ENCODE assay signal across 10 cellular contexts in the genomic region with DNA sequence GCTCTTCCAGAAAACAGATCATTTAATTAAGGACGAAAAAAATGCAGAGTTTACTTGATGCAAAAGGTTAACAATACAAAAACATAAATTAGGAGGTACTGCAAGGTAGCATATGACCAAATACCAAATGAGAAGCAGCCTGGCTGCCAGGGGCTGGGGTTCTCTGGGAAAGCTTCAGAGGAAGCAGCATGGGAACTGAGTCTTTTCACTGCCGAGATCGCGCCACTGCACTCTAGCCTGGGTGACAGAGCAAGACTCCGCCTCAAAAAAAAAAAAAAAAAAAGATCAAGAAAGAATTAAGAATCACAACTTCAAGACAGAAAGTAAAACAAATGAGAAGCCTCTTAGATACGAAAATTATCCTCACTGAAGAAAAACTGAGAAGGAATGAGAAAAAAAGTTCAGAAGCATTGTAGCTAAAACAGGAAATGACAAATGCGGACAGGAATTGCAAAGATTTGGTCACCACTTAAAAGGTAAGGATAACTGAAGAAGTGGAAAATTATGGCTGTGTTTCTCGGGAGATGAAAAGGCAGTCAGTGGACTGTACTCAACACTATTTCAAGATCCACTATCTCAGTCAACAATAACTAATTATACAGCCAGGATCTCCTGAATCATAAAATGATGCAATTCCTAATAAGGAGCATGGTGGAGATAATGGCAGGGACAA. TPM values are rescaled to one million over a fixed set of nuclear protein-coding genes. Genes with fewer than 3 reads are reported as not detected.
DNase-seq lines count a peak whose midpoint lies in the region; ATAC-seq and TF ChIP-seq lines count a peak whose summit lies in the region.
"Had no signal": no experiment of that assay in that cellular context is flagged by ENCODE, and none has a peak within 500 bp of the region (broad histone marks: within the 10 kb centered on the region; RNA-seq: fewer than 3 reads in every experiment).

No MANE protein-coding gene starts in this region.

- WGBS in IMR-90 (ENCODE audit: extremely low coverage in 2 of 2, insufficient read length in 1 of 2), 2 experiments, result no CpG with 5 or more reads among the region's 8 CpGs
- 48 to 57% methylated on average over 8 of the region's 8 CpGs for WGBS in tibial nerve, 2 donors

- peak overlapping the region; percentile 39; the same call in 1 of the 2 replicates for H4K91ac ChIP-seq in IMR-90 (ENCODE audit: insufficient read depth, low read depth, low read length)

- H3K4me1 ChIP-seq in Caco-2 (peaks cover 35% of the 10 kb centered on the region), IMR-90 (ENCODE audit: control insufficient read depth, insufficient read depth, low read length) (peaks cover 17% of the 10 kb centered on the region), tibial nerve (peaks cover 0 to 61% (median 28%) of the 10 kb centered on the region in 4 donors)

- no peaks in the 10 kb centered on the region for H3K9me3 Mint-ChIP-seq in Caco-2 (ENCODE audit: unreplicated experiment)
- H3K9me3 Mint-ChIP-seq in neural crest cell, result no peaks in the 10 kb centered on the region

- intact Hi-C loops in Caco-2 (cut with micrococcal nuclease; ENCODE audit: unreplicated experiment), result no loop called here
- intact Hi-C loops in IMR-90 (cut with micrococcal nuclease), result loop anchor here (5.0 kb wide), 1 partner anchor 47 kb away; no protein-coding TSS in a partner anchor

- H3K4me3 ChIP-seq in Caco-2 (ENCODE audit: low read depth, low read length) (no peak overlapping the region), IMR-90 (ENCODE audit: insufficient read depth, low read depth, low read length) (peak overlapping the region; percentile 5; the same call in 1 of the 2 replicates), tibial nerve (no peak overlapping the region)
- H3K4me3 ChIP-seq: HAP-1 had no signal

- peak overlapping the region; percentile 44; the same call in 1 of the 2 replicates for H2BK20ac ChIP-seq in IMR-90 (ENCODE audit: low read depth, low read length)

- H2AFZ ChIP-seq in IMR-90 (replicated peaks; ENCODE audit: low read length, poor library complexity), result no peak overlapping the region

- 0 out of 2 replicates have a peak overlapping the region, but pooled peaks have one; percentile 6 for H2AK5ac ChIP-seq in IMR-90 (ENCODE audit: low read depth, low read length)

- H3K36me3 ChIP-seq in Caco-2 (ENCODE audit: control insufficient read depth, insufficient read depth, low read length), result no peaks in the 10 kb centered on the region
- no peaks in the 10 kb centered on the region for H3K36me3 ChIP-seq in IMR-90 (ENCODE audit: control insufficient read depth, insufficient read depth, low read length)
- no peaks in the 10 kb centered on the region for H3K36me3 ChIP-seq in tibial nerve
- H3K36me3 ChIP-seq: HAP-1 had no signal

- TF ChIP-seq RAD21 in IMR-90 (IDR thresholded peaks at IDR 0.05; ENCODE audit: low read length), result no peak

- H2BK5ac ChIP-seq in IMR-90 (ENCODE audit: low read depth, low read length, poor library complexity, severe bottlenecking), result peak overlapping the region; percentile 92

- TF ChIP-seq POLR2A in IMR-90 (IDR thresholded peaks at IDR 0.05; ENCODE audit: low read depth, low read length) (no peak), tibial nerve (IDR thresholded peaks at IDR 0.05) (no peak)

- H3K36me3 Mint-ChIP-seq in Caco-2 (ENCODE audit: insufficient read depth, unreplicated experiment), result peaks cover 14% of the 10 kb centered on the region
- peaks cover 2% of the 10 kb centered on the region for H3K36me3 Mint-ChIP-seq in neural crest cell (ENCODE audit: low read depth)

- peak overlapping the region; percentile 21 for H2AK9ac ChIP-seq in IMR-90 (replicated peaks; ENCODE audit: low read depth, low read length, poor library complexity)

- H3K9me3 ChIP-seq in Caco-2, result no peaks in the 10 kb centered on the region
- H3K9me3 ChIP-seq in IMR-90 (ENCODE audit: control insufficient read depth, insufficient read depth, low read length), result no peaks in the 10 kb centered on the region
- H3K9me3 ChIP-seq in tibial nerve, result no peaks in the 10 kb centered on the region
- H3K9me3 ChIP-seq: HAP-1 had no signal

- peak overlapping the region; percentile 66; the same call in 1 of the 2 replicates for H2BK120ac ChIP-seq in IMR-90 (ENCODE audit: low read depth, low read length)

- H3K23ac ChIP-seq in IMR-90 (ENCODE audit: low read depth, low read length), result peak overlapping the region; percentile 57

- dilution Hi-C loops in IMR-90 (cut with HindIII; ENCODE audit: low sequenced_read_pairs, unreplicated experiment), result no loop called here

- POLR2A ChIA-PET in Caco-2 (lab: Charles Lee), result no interaction called here
- POLR2A ChIA-PET in IMR-90 (lab: Charles Lee; ENCODE audit: unreplicated experiment), result no interaction called here

- TF ChIP-seq CTCF in Caco-2 (IDR thresholded peaks at IDR 0.05; ENCODE audit: insufficient read depth in 1 of 2, low read depth in 1 of 2, low read length in 1 of 2, severe bottlenecking in 1 of 2, unreplicated experiment in 1 of 2) (no peak), IMR-90 (conservative IDR thresholded peaks at IDR 0.05; ENCODE audit: low read depth, low read length) (no peak), neural crest cell (conservative IDR thresholded peaks at IDR 0.05) (no peak), tibial nerve (IDR thresholded peaks at IDR 0.05) (no peak)

- H3K14ac ChIP-seq in IMR-90 (replicated peaks; ENCODE audit: low read depth, low read length), result peak overlapping the region; percentile 53; the same call in 1 of the 2 replicates

- H3K18ac ChIP-seq in IMR-90 (ENCODE audit: low read depth, low read length), result peak overlapping the region; percentile 63; the same call in 1 of the 2 replicates

- in situ Hi-C loops in IMR-90 (cut with MboI; ENCODE audit: low sequenced_read_pairs), result loop anchor here (5.0 kb wide), 1 partner anchor 37 kb away; no protein-coding TSS in a partner anchor

- CTCF ChIA-PET in Caco-2 (lab: Charles Lee), result no interaction called here
- CTCF ChIA-PET in IMR-90 (lab: Yijun Ruan, JAX), result interaction anchor here (0.6 to 0.9 kb wide), 2 partner anchors 64 to 274 kb away, joined by 3 to 6 read pairs; no protein-coding TSS in a partner anchor

- peak overlapping the region; percentile 47 for H3K4me2 ChIP-seq in IMR-90 (ENCODE audit: low read depth, low read length)

- peak overlapping the region; percentile 5 to 46; a peak in 3 of 4 replicates for H4K8ac ChIP-seq in IMR-90 (ENCODE audit: low read depth in 2 of 2, low read length in 2 of 2)

- H3K4me3 Mint-ChIP-seq in Caco-2 (ENCODE audit: unreplicated experiment), result no peak overlapping the region
- H3K4me3 Mint-ChIP-seq in neural crest cell, result peak overlapping the region; percentile 68

- peak overlapping the region; percentile 34 for H3K27ac Mint-ChIP-seq in Caco-2 (ENCODE audit: unreplicated experiment)
- H3K27ac Mint-ChIP-seq in neural crest cell (ENCODE audit: unreplicated experiment), result peak overlapping the region; percentile 71

- no peak for TF ChIP-seq EP300 in tibial nerve (IDR thresholded peaks at IDR 0.05)

- H3K27me3 Mint-ChIP-seq in Caco-2 (ENCODE audit: insufficient read depth, unreplicated experiment) (no peaks in the 10 kb centered on the region), neural crest cell (ENCODE audit: low read depth) (peaks cover 3% of the 10 kb centered on the region)

- H4K20me1 ChIP-seq in IMR-90 (ENCODE audit: insufficient read depth, low read length), result peaks cover 14% of the 10 kb centered on the region; the same call in 1 of the 2 replicates

- no TSS peak for BruUV-seq in Caco-2 (replicated peaks; lab: Mats Ljungman, UMichigan)
- no TSS peak for BruUV-seq in IMR-90 (replicated peaks; lab: Mats Ljungman, UMichigan)

- peak overlapping the region; percentile 11 for H3K9ac ChIP-seq in IMR-90 (ENCODE audit: low read depth, low read length)

- DNase-seq in Caco-2, result no peak
- peak; percentile 69 for DNase-seq in IMR-90
- DNase-seq in dermis blood vessel endothelial cell, result peak; percentile 80
- DNase-seq in neural crest cell (ENCODE audit: low read depth, low spot score), result no peak
- no peak for DNase-seq in NCI-H2227 treated with DMSO at 0.1 percent for 48 hours (lab: John Stamatoyannopoulos, UW)
- DNase-seq in activated effector memory CD4-positive, alpha-beta T cell treated with Interleukin-2 at 50 U/mL for 16 hours, result no peak
- no peak for DNase-seq in NK-92 (lab: John Stamatoyannopoulos, UW; ENCODE audit: unreplicated experiment)
- DNase-seq in tibial nerve (ENCODE audit: low spot score in 2 of 2), result no peak
- DNase-seq: KBM-7 had no signal

- H3K79me1 ChIP-seq in IMR-90 (ENCODE audit: low read depth in 1 of 2, low read length in 2 of 2), result peaks cover 8 to 48% of the 10 kb centered on the region in 2 experiments; a peak in 3 of 4 replicates

- H4K5ac ChIP-seq in IMR-90 (ENCODE audit: low read depth, low read length), result peak overlapping the region; percentile 6; the same call in 1 of the 2 replicates

- peak overlapping the region; percentile 40 for H3K56ac ChIP-seq in IMR-90 (ENCODE audit: extremely low read depth, insufficient read depth, low read length)

- peaks cover 6% of the 10 kb centered on the region; the same call in 1 of the 2 replicates for H3K9me1 ChIP-seq in IMR-90 (ENCODE audit: insufficient read depth, low read length)

- H3K27me3 ChIP-seq in Caco-2 (replicated peaks; ENCODE audit: control insufficient read depth, insufficient read depth, low read length) (no peaks in the 10 kb centered on the region), IMR-90 (ENCODE audit: control insufficient read depth, insufficient read depth, low read length) (no peaks in the 10 kb centered on the region), tibial nerve (no peaks in the 10 kb centered on the region)

- H2BK15ac ChIP-seq in IMR-90 (ENCODE audit: low read depth, low read length), result 0 out of 3 replicates have a peak overlapping the region, but pooled peaks have one; percentile 37

- peak overlapping the region; percentile 59 for H3K4ac ChIP-seq in IMR-90 (ENCODE audit: low read depth, low read length)

- peaks cover 47% of the 10 kb centered on the region for H3K4me1 Mint-ChIP-seq in Caco-2 (ENCODE audit: low read depth, unreplicated experiment)
- H3K4me1 Mint-ChIP-seq in neural crest cell, result peaks cover 64% of the 10 kb centered on the region

- ATAC-seq in IMR-90 (ENCODE audit: low read depth), result no peak

- H3K27ac ChIP-seq in IMR-90 (ENCODE audit: insufficient read depth, low read length) (peak overlapping the region; percentile 47), tibial nerve (peak overlapping the region in 2 of 4 donors; percentile 29 to 41)

RNA-seq across cellular contexts. Expression of a gene that starts 4.3 kb away (rescaled TPM):
- total RNA-seq in Caco-2 (2022), result 77.3 and 83.7 TPM in 2 replicates
- total RNA-seq in IMR-90 (2012; rRNA removed), result 82.6 and 83.9 TPM in 2 replicates
- 42.4 and 55.4 TPM in 2 replicates for polyA plus RNA-seq in IMR-90 (2012; rRNA removed)
- polyA plus RNA-seq in IMR-90 (2012; cell fraction: cytosol; rRNA removed), result 12.1 and 13.7 TPM in 2 replicates
- 5.4 and 27.4 TPM in 2 replicates for polyA plus RNA-seq in IMR-90 (2012; cell fraction: nucleus; rRNA removed; ENCODE audit: low replicate concordance)
- 149 and 179 TPM in 2 replicates for total RNA-seq in dermis blood vessel endothelial cell
- 99.5 and 104 TPM in 2 replicates for total RNA-seq in neural crest cell
- total RNA-seq in tibial nerve, result 100 to 1,000 TPM; 104 to 160 (median 118) TPM

RNA-seq across cellular contexts. Expression of a gene that starts 4.7 kb away (rescaled TPM):
- total RNA-seq in Caco-2 (2022), result 20.3 and 21.4 TPM in 2 replicates
- total RNA-seq in IMR-90 (2012; rRNA removed), result 4.8 and 8.9 TPM in 2 replicates
- polyA plus RNA-seq in IMR-90 (2012; rRNA removed), result 3.2 and 3.4 TPM in 2 replicates
- polyA plus RNA-seq in IMR-90 (2012; cell fraction: cytosol; rRNA removed), result 1.8 and 3.7 TPM in 2 replicates
- polyA plus RNA-seq in IMR-90 (2012; cell fraction: nucleus; rRNA removed; ENCODE audit: low replicate concordance), result 2.0 and 2.4 TPM in 2 replicates
- 11.1 and 14.3 TPM in 2 replicates for total RNA-seq in dermis blood vessel endothelial cell
- 10.4 and 10.9 TPM in 2 replicates for total RNA-seq in neural crest cell
- 10 to 100 TPM; 24.5 to 26.9 (median 25.1) TPM for total RNA-seq in tibial nerve

Comparison
In these comparisons a context has a peak if more than half of its experiments do, and no peak if none do; other contexts are left out.
1. DNase-seq: peak in IMR-90 (single experiment) and dermis blood vessel endothelial cell (single experiment); none in Caco-2 (0 of 2), neural crest cell (single experiment), NCI-H2227 treated with DMSO at 0.1 percent for 48 hours (single experiment), activated effector memory CD4-positive, alpha-beta T cell treated with Interleukin-2 at 50 U/mL for 16 hours (single experiment), NK-92 (single experiment) and tibial nerve (0 of 2).